15 cellular contexts compared by ENCODE assay signal in genomic region chr14:50607181-50607580, GRCh38. TPM values are rescaled to one million over a fixed set of nuclear protein-coding genes. Genes with fewer than 3 reads are reported as not detected.
DNase-seq lines count a peak whose midpoint lies in the region; ATAC-seq and TF ChIP-seq lines count a peak whose summit lies in the region.
"Had no signal": no experiment of that assay in that cellular context is flagged by ENCODE, and none has a peak within 500 bp of the region (broad histone marks: within the 10 kb centered on the region; RNA-seq: fewer than 3 reads in every experiment).

No MANE protein-coding gene starts in this region.

- DNase-seq in stimulated activated CD4-positive, alpha-beta T cell treated with anti-CD3 and anti-CD28 coated beads, Interleukin-12 subunit alpha, Interleukin-12 subunit beta, amount 100 ng/mL, for 4 hours: peak; percentile 1
- DNase-seq in stimulated activated CD4-positive, alpha-beta T cell treated with anti-CD3 and anti-CD28 coated beads, Interleukin-4, amount 100 ng/mL, for 4 hours: no peak
- DNase-seq in activated T-helper 9 cell treated with anti-CD3 and anti-CD28 coated beads, Interleukin-2, amount 50 U/mL, for 16 hours (ENCODE audit: low read depth): peak; percentile 10
- peak; percentile 94 for DNase-seq in non-pigmented ciliary epithelial cell (ENCODE audit: low read depth)
- DNase-seq in stromal cell of bone marrow (ENCODE audit: low read depth): peak; percentile 71
- DNase-seq in CD4-positive, alpha-beta T cell: no peak
- no peak for DNase-seq in NCI-H345 treated with DMSO at 0.1 percent for 48 hours (lab: John Stamatoyannopoulos, UW; ENCODE audit: unreplicated experiment)
- DNase-seq: activated naive CD8-positive, alpha-beta T cell treated with anti-CD3 and anti-CD28 coated beads, Interleukin-2, amount 10 ng/mL, durations not matched to agents 7 days and 5 days; erythroblast; H9; NCI-H187 treated with DMSO at 0.1 percent for 48 hours; NCI-H748 treated with DMSO at 0.1 percent for 48 hours had no signal

- no peaks in the 10 kb centered on the region for H3K27me3 Mint-ChIP-seq in CD4-positive, alpha-beta T cell

- POLR2A ChIA-PET in CD4-positive, alpha-beta T cell (lab: Charles Lee): interaction anchor here (0.6 kb wide), 1 partner anchor 116 kb away, joined by 3 read pairs; no protein-coding TSS in a partner anchor

- no peak overlapping the region for H3K27ac ChIP-seq in CD4-positive, alpha-beta T cell (ENCODE audit: low read depth, low read length)
- H3K27ac ChIP-seq: BLaER1 treated with 17β-estradiol and CSF1 and Interleukin-3, amounts not matched to agents 10 nM and 100 nM; neutrophil had no signal

- no peak for TF ChIP-seq CTCF in CD4-positive, alpha-beta T cell (IDR thresholded peaks at IDR 0.05)

- CTCF ChIA-PET in CD4-positive, alpha-beta T cell (lab: Charles Lee): no interaction called here

- no peak for ATAC-seq in GM21360 (IDR thresholded peaks at IDR 0.05; ENCODE audit: unreplicated experiment)
- no peak for ATAC-seq in CD4-positive, alpha-beta T cell (ENCODE audit: poor library complexity)

- intact Hi-C loops in CD4-positive, alpha-beta T cell (cut with DNase I, micrococcal nuclease): no loop called here

- no peak overlapping the region for H3K4me3 Mint-ChIP-seq in CD4-positive, alpha-beta T cell
- H3K4me3 Mint-ChIP-seq: activated naive CD8-positive, alpha-beta T cell treated with anti-CD3 and anti-CD28 coated beads, Interleukin-2, amount 10 ng/mL, durations not matched to agents 7 days and 5 days; H9 had no signal

- H3K9me3 ChIP-seq in CD4-positive, alpha-beta T cell (ENCODE audit: control insufficient read depth, low read length): no peaks in the 10 kb centered on the region
- H3K9me3 ChIP-seq: BLaER1 treated with 17β-estradiol and CSF1 and Interleukin-3, amounts not matched to agents 10 nM and 100 nM; neutrophil had no signal

- no peak overlapping the region for H3K27ac Mint-ChIP-seq in CD4-positive, alpha-beta T cell
- H3K27ac Mint-ChIP-seq: activated naive CD8-positive, alpha-beta T cell treated with anti-CD3 and anti-CD28 coated beads, Interleukin-2, amount 10 ng/mL, durations not matched to agents 7 days and 5 days; H9 had no signal

- H3K27me3 ChIP-seq in CD4-positive, alpha-beta T cell (ENCODE audit: control insufficient read depth, insufficient read depth, low read length): no peaks in the 10 kb centered on the region
- H3K27me3 ChIP-seq: BLaER1 treated with 17β-estradiol and CSF1 and Interleukin-3, amounts not matched to agents 10 nM and 100 nM; neutrophil had no signal

- no peaks in the 10 kb centered on the region for H3K9me3 Mint-ChIP-seq in CD4-positive, alpha-beta T cell
- H3K9me3 Mint-ChIP-seq: activated naive CD8-positive, alpha-beta T cell treated with anti-CD3 and anti-CD28 coated beads, Interleukin-2, amount 10 ng/mL, durations not matched to agents 7 days and 5 days; H9 had no signal

- H3K4me1 Mint-ChIP-seq in CD4-positive, alpha-beta T cell (ENCODE audit: low read depth): no peaks in the 10 kb centered on the region
- H3K4me1 Mint-ChIP-seq: H9 had no signal

- H3K36me3 Mint-ChIP-seq in CD4-positive, alpha-beta T cell (ENCODE audit: low read depth): no peaks in the 10 kb centered on the region
- H3K36me3 Mint-ChIP-seq: activated naive CD8-positive, alpha-beta T cell treated with anti-CD3 and anti-CD28 coated beads, Interleukin-2, amount 10 ng/mL, durations not matched to agents 7 days and 5 days had no signal

RNA-seq across cellular contexts. Expression of gene ATL1, which starts 47.2 kb away (rescaled TPM):
- 1 to 10 TPM; 1.2 TPM for total RNA-seq in CD4-positive, alpha-beta T cell

Comparison
In these comparisons a context has a peak if more than half of its experiments do, and no peak if none do; other contexts are left out.
1. DNase-seq: peak in stimulated activated CD4-positive, alpha-beta T cell treated with anti-CD3 and anti-CD28 coated beads, Interleukin-12 subunit alpha, Interleukin-12 subunit beta, amount 100 ng/mL, for 4 hours (single experiment), activated T-helper 9 cell treated with anti-CD3 and anti-CD28 coated beads, Interleukin-2, amount 50 U/mL, for 16 hours (single experiment), non-pigmented ciliary epithelial cell (single experiment) and stromal cell of bone marrow (single experiment); none in stimulated activated CD4-positive, alpha-beta T cell treated with anti-CD3 and anti-CD28 coated beads, Interleukin-4, amount 100 ng/mL, for 4 hours (0 of 2), CD4-positive, alpha-beta T cell (0 of 10) and NCI-H345 treated with DMSO at 0.1 percent for 48 hours (single experiment).